11 cellular contexts compared by ENCODE assay signal in genomic region chr20:51413753-51414323, GRCh38.
DNase-seq lines count a peak whose midpoint lies in the region; ATAC-seq and TF ChIP-seq lines count a peak whose summit lies in the region.
"Had no signal": no experiment of that assay in that cellular context is flagged by ENCODE, and none has a peak within 500 bp of the region (broad histone marks: within the 10 kb centered on the region; RNA-seq: fewer than 3 reads in every experiment).

No MANE protein-coding gene starts in this region.

- POLR2A ChIA-PET in Caco-2 (lab: Charles Lee): no interaction called here

- H3K9me3 ChIP-seq in OCI-LY1 (ENCODE audit: low read length) (no peaks in the 10 kb centered on the region), Caco-2 (no peaks in the 10 kb centered on the region)

- H3K4me3 ChIP-seq in GM12865 (ENCODE audit: low read depth, low read length) (no peak overlapping the region), OCI-LY1 (ENCODE audit: low read depth, low read length, poor library complexity, severe bottlenecking) (no peak overlapping the region), Caco-2 (ENCODE audit: low read depth, low read length) (no peak overlapping the region)
- H3K4me3 ChIP-seq: GM23248 had no signal

- H3K4me1 ChIP-seq in OCI-LY1 (ENCODE audit: insufficient read depth, low read length, severe bottlenecking): peaks cover 68% of the 10 kb centered on the region
- H3K4me1 ChIP-seq in Caco-2: no peaks in the 10 kb centered on the region

- ATAC-seq in naive B cell (ENCODE audit: low read depth in 2 of 2) (peak; percentile 60), HG02840 (IDR thresholded peaks at IDR 0.05; ENCODE audit: low FRiP score, unreplicated experiment) (no peak)

- intact Hi-C loops in Caco-2 (cut with micrococcal nuclease; ENCODE audit: unreplicated experiment) (no loop called here), posterior cingulate gyrus (cut with DNase I) (no loop called here)

- peaks cover 36% of the 10 kb centered on the region for H3K36me3 ChIP-seq in OCI-LY1 (ENCODE audit: insufficient read depth, low read length)
- H3K36me3 ChIP-seq in Caco-2 (ENCODE audit: control insufficient read depth, insufficient read depth, low read length): peaks cover 5% of the 10 kb centered on the region; the same call in 1 of the 2 replicates

- H3K27me3 Mint-ChIP-seq in naive B cell (no peaks in the 10 kb centered on the region), Caco-2 (ENCODE audit: insufficient read depth, unreplicated experiment) (no peaks in the 10 kb centered on the region)

- H3K9me3 Mint-ChIP-seq in naive B cell (peaks cover 0 to 2% (median 0%) of the 10 kb centered on the region in 7 donors), Caco-2 (ENCODE audit: unreplicated experiment) (no peaks in the 10 kb centered on the region)
- H3K9me3 Mint-ChIP-seq: neural crest cell had no signal

- no peak overlapping the region for H2AFZ ChIP-seq in OCI-LY1 (ENCODE audit: low read length)
- H2AFZ ChIP-seq: GM23248 had no signal

- no peak overlapping the region for H3K4me2 ChIP-seq in OCI-LY1 (ENCODE audit: low read length)

- H3K27me3 ChIP-seq in OCI-LY1 (ENCODE audit: insufficient read depth, low read length) (no peaks in the 10 kb centered on the region), Caco-2 (replicated peaks; ENCODE audit: control insufficient read depth, insufficient read depth, low read length) (no peaks in the 10 kb centered on the region)

- peak overlapping the region; percentile 73 for H3K27ac ChIP-seq in OCI-LY1 (ENCODE audit: low read depth, low read length, poor library complexity, severe bottlenecking)
- H3K27ac ChIP-seq: GM23248 had no signal

- no peak for TF ChIP-seq CTCF in GM12865 (IDR thresholded peaks at IDR 0.05; ENCODE audit: insufficient read depth, low read depth, low read length, missing control alignments)
- TF ChIP-seq CTCF in OCI-LY1 (IDR thresholded peaks at IDR 0.05; ENCODE audit: low read length): no peak
- TF ChIP-seq CTCF in Caco-2 (IDR thresholded peaks at IDR 0.05; ENCODE audit: insufficient read depth in 1 of 2, low read depth in 1 of 2, low read length in 1 of 2, severe bottlenecking in 1 of 2, unreplicated experiment in 1 of 2): no peak

- no peaks in the 10 kb centered on the region for H3K9me2 ChIP-seq in OCI-LY1 (ENCODE audit: low read depth, low read length)

- H3K9ac ChIP-seq in OCI-LY1 (ENCODE audit: low read length): no peak overlapping the region
- H3K9ac ChIP-seq: GM23248 had no signal

- no peaks in the 10 kb centered on the region for H3K79me2 ChIP-seq in OCI-LY1 (ENCODE audit: insufficient read depth, low read length)

- peak; percentile 79 for DNase-seq in GM12865 (ENCODE audit: low read depth)
- DNase-seq in GM19238 (ENCODE audit: insufficient read length, low spot score): peak; percentile 44
- peak; percentile 41 for DNase-seq in naive B cell
- no peak for DNase-seq in Caco-2
- no peak for DNase-seq in posterior cingulate gyrus
- no peak for DNase-seq in NCI-H446 (lab: John Stamatoyannopoulos, UW)
- DNase-seq: foreskin melanocyte, GM23248 had no signal

- H3K4me3 Mint-ChIP-seq in naive B cell: peak overlapping the region in 7 of 8 donors; percentile 62 to 86 (median 73)
- no peak overlapping the region for H3K4me3 Mint-ChIP-seq in Caco-2 (ENCODE audit: unreplicated experiment)
- H3K4me3 Mint-ChIP-seq: neural crest cell had no signal

- H4K20me1 ChIP-seq in OCI-LY1 (ENCODE audit: insufficient read depth, low read length): no peaks in the 10 kb centered on the region

- BruUV-seq in Caco-2 (replicated peaks; lab: Mats Ljungman, UMichigan): no TSS peak

- CTCF ChIA-PET in Caco-2 (lab: Charles Lee): no interaction called here

- peaks cover 8 to 15% of the 10 kb centered on the region in 2 donors for H3K36me3 Mint-ChIP-seq in naive B cell
- peaks cover 7% of the 10 kb centered on the region for H3K36me3 Mint-ChIP-seq in Caco-2 (ENCODE audit: insufficient read depth, unreplicated experiment)

- H3K4me1 Mint-ChIP-seq in naive B cell (peaks cover 34 to 79% (median 65%) of the 10 kb centered on the region in 3 donors), Caco-2 (ENCODE audit: low read depth, unreplicated experiment) (no peaks in the 10 kb centered on the region)

- peaks cover 4% of the 10 kb centered on the region; the same call in 1 of the 2 replicates for H3F3A ChIP-seq in OCI-LY1 (ENCODE audit: insufficient read depth, low read length)

- peak overlapping the region; percentile 85 to 98 (median 95) for H3K27ac Mint-ChIP-seq in naive B cell
- no peak overlapping the region for H3K27ac Mint-ChIP-seq in Caco-2 (ENCODE audit: unreplicated experiment)

Comparison
In these comparisons a context has a peak if more than half of its experiments do, and no peak if none do; other contexts are left out.
1. DNase-seq: peak in GM12865 (single experiment), GM19238 (single experiment) and naive B cell (single experiment); none in Caco-2 (0 of 2), posterior cingulate gyrus (0 of 10) and NCI-H446 (0 of 2).